Comparison of ENCODE assay signal across 32 cellular contexts in genomic region chr3:50215529-50215928, GRCh38. TPM values are rescaled to one million over a fixed set of nuclear protein-coding genes. Genes with fewer than 3 reads are reported as not detected.
"Had no signal": no experiment of that assay in that cellular context is flagged by ENCODE, and none has a peak within 500 bp of the region (broad histone marks: within the 10 kb centered on the region; RNA-seq: fewer than 3 reads in every experiment).

No MANE protein-coding gene starts in this region.

- H3K9me3 ChIP-seq: neutrophil, ovary, psoas muscle, right lobe of liver, spleen, suprapubic skin, testis, tibial artery, transverse colon, upper lobe of right lung, uterus had no signal

- H3K9ac ChIP-seq: neural progenitor cell, parathyroid adenoma had no signal

- H3K4me1 ChIP-seq: neural progenitor cell, parathyroid adenoma, tibial artery, transverse colon, upper lobe of right lung, uterus had no signal

- H3K27me3 ChIP-seq: neural progenitor cell, neutrophil, ovary, right lobe of liver, spleen, suprapubic skin, testis, transverse colon, upper lobe of right lung, uterus had no signal

- H3K27ac ChIP-seq: neural progenitor cell, neutrophil, ovary, parathyroid adenoma, psoas muscle, skin epidermis, spleen, suprapubic skin, testis, tibial artery, transverse colon, upper lobe of right lung, uterus had no signal

- H3K4me3 ChIP-seq: neural progenitor cell, ovary, psoas muscle, right lobe of liver, skin epidermis, smooth muscle cell, spleen, suprapubic skin, testis, tibial artery, transverse colon, upper lobe of right lung, uterus had no signal

- DNase-seq: naive thymus-derived CD4-positive, alpha-beta T cell; natural killer cell; nucleus accumbens; ovary; posterior cingulate gyrus; psoas muscle; spleen; stimulated activated CD4-positive, alpha-beta T cell treated with anti-CD3 and anti-CD28 coated beads, Interleukin-12 subunit alpha, Interleukin-12 subunit beta, amount 100 ng/mL, for 4 hours; stimulated activated CD4-positive, alpha-beta T cell treated with anti-CD3 and anti-CD28 coated beads, Interleukin-1b, Interleukin-23, amount 100 ng/mL, for 48 hours; stimulated activated CD4-positive, alpha-beta T cell treated with anti-CD3 and anti-CD28 coated beads, Interleukin-4, amount 100 ng/mL, for 1 hour; stimulated activated CD4-positive, alpha-beta T cell treated with anti-CD3 and anti-CD28 coated beads, Interleukin-4, amount 100 ng/mL, for 4 hours; stimulated activated CD8-positive, alpha-beta memory T cell treated with anti-CD3 and anti-CD28 coated beads, Interleukin-4, amount 100 ng/mL, for 48 hours; stimulated activated naive CD4-positive, alpha-beta T cell; stimulated activated naive CD8-positive, alpha-beta T cell treated with anti-CD3 and anti-CD28 coated beads, Interleukin-15, amount 100 ng/mL, for 72 hours; stimulated activated naive CD8-positive, alpha-beta T cell treated with anti-CD3 and anti-CD28 coated beads, Interleukin-15, Interleukin-2, amounts not matched to agents 100 U/mL and 50 U/mL, for 24 hours; substantia nigra; testis; tibial artery; transverse colon; upper lobe of right lung; uterus had no signal

- ATAC-seq: naive thymus-derived CD4-positive, alpha-beta T cell; natural killer cell; psoas muscle; right cardiac atrium; stimulated activated memory B cell treated with anti-CD40 and anti-IgM and Interleukin-4, amounts not matched to agents 10 μg/mL and 1 μg/mL and 100 μg/mL, for 72 hours; stimulated activated naive CD8-positive, alpha-beta T cell treated with anti-CD3 and anti-CD28 coated beads, Interleukin-15, amount 100 ng/mL, for 72 hours; stimulated activated naive CD8-positive, alpha-beta T cell treated with anti-CD3 and anti-CD28 coated beads, Interleukin-15, Interleukin-2, amounts not matched to agents 100 U/mL and 50 U/mL, for 24 hours; upper lobe of right lung had no signal

- H3K36me3 ChIP-seq: neural progenitor cell, neutrophil, ovary, spleen, suprapubic skin, tibial artery, transverse colon, upper lobe of right lung, uterus had no signal

- H3K4me2 ChIP-seq: neural progenitor cell, smooth muscle cell had no signal

- H2AFZ ChIP-seq: neural progenitor cell, parathyroid adenoma had no signal

RNA-seq across cellular contexts. Expression of gene SLC38A3, which starts 10.5 kb away (rescaled TPM):
- total RNA-seq: spleen, transverse colon, upper lobe of right lung had no signal
- polyA plus RNA-seq: naive thymus-derived CD4-positive, alpha-beta T cell; neural cell had no signal

RNA-seq across cellular contexts. Expression of gene GNAT1, which starts 24.1 kb away (rescaled TPM):
- total RNA-seq: natural killer cell, ovary, psoas muscle, right cardiac atrium, smooth muscle cell, transverse colon, upper lobe of right lung, urinary bladder, uterus had no signal
- polyA plus RNA-seq: naive thymus-derived CD4-positive, alpha-beta T cell; neural cell; ovary; psoas muscle; right cardiac atrium; smooth muscle cell; urinary bladder had no signal

RNA-seq across cellular contexts. Expression of gene SEMA3B, which starts 53.4 kb away (rescaled TPM):
- polyA plus RNA-seq: naive thymus-derived CD4-positive, alpha-beta T cell had no signal
